11 cellular contexts compared by ENCODE assay signal in genomic region chr17:50853015-50853615, GRCh38. TPM values are rescaled to one million over a fixed set of nuclear protein-coding genes. Genes with fewer than 3 reads are reported as not detected.
DNase-seq lines count a peak whose midpoint lies in the region; ATAC-seq and TF ChIP-seq lines count a peak whose summit lies in the region.
"Had no signal": no experiment of that assay in that cellular context is flagged by ENCODE, and none has a peak within 500 bp of the region (broad histone marks: within the 10 kb centered on the region; RNA-seq: fewer than 3 reads in every experiment).

No MANE protein-coding gene starts in this region.

- no peak overlapping the region for H2BK120ac ChIP-seq in mesenchymal stem cell (ENCODE audit: low read depth, low read length)

- H3K27ac ChIP-seq in heart left ventricle: peak overlapping the region in 11 of 12 donors; percentile 25 to 93 (median 83)
- no peak overlapping the region for H3K27ac ChIP-seq in mammary epithelial cell (ENCODE audit: insufficient read depth, low read depth, low read length)
- no peak overlapping the region for H3K27ac ChIP-seq in mesenchymal stem cell (ENCODE audit: low read length, poor library complexity, severe bottlenecking)
- H3K27ac ChIP-seq in vagina: peak overlapping the region; percentile 80

- H3K4me2 ChIP-seq in mammary epithelial cell (ENCODE audit: insufficient read depth, low read depth, low read length) (no peak overlapping the region), mesenchymal stem cell (ENCODE audit: low read length, poor library complexity, severe bottlenecking) (no peak overlapping the region)

- in situ Hi-C loops in mammary epithelial cell (cut with MboI; ENCODE audit: low sequenced_read_pairs in 2 of 2): loop anchor here in 1 of 2 donors (5.0 kb wide), 1 partner anchor 104 kb away; no protein-coding TSS in a partner anchor

- no peak overlapping the region for H2AK5ac ChIP-seq in mesenchymal stem cell (ENCODE audit: low read length, severe bottlenecking)

- no peak overlapping the region for H3K14ac ChIP-seq in mesenchymal stem cell (ENCODE audit: low read length in 2 of 2)

- H4K8ac ChIP-seq in mesenchymal stem cell (ENCODE audit: low read length): no peak overlapping the region

- CTCF ChIA-PET in mammary epithelial cell (lab: Charles Lee; ENCODE audit: low non-redundant PET): interaction anchor here (0.6 to 2.0 kb wide), 3 partner anchors 101 to 316 kb away, joined by 5 to 10 read pairs (median 7); no protein-coding TSS in a partner anchor

- no peak overlapping the region for H2BK15ac ChIP-seq in mesenchymal stem cell (ENCODE audit: low read depth, poor library complexity, severe bottlenecking)

- WGBS in heart left ventricle, 4 donors: 41 to 54% (median 51%) methylated on average over 6 of the region's 6 CpGs
- 85% methylated on average over 6 of the region's 6 CpGs for WGBS in mammary epithelial cell (ENCODE audit: low coverage, missing lambda C conversion rate)
- WGBS in mesenchymal stem cell: 96% methylated on average over 5 of the region's 6 CpGs

- no peaks in the 10 kb centered on the region for H3K79me2 ChIP-seq in mammary epithelial cell (ENCODE audit: insufficient read depth, low read length)

- H3K23ac ChIP-seq in mesenchymal stem cell (ENCODE audit: low read length in 2 of 2): no peak overlapping the region

- H3K9me3 ChIP-seq in heart left ventricle (no peaks in the 10 kb centered on the region), mammary epithelial cell (replicated peaks; ENCODE audit: insufficient read depth, low read length) (no peaks in the 10 kb centered on the region), mesenchymal stem cell (ENCODE audit: control insufficient read depth, low read length) (no peaks in the 10 kb centered on the region), vagina (no peaks in the 10 kb centered on the region)
- H3K9me3 ChIP-seq: prostate gland had no signal

- H2BK12ac ChIP-seq in mesenchymal stem cell (ENCODE audit: low read length in 2 of 2): no peak overlapping the region

- no peaks in the 10 kb centered on the region for H3K27me3 ChIP-seq in heart left ventricle
- H3K27me3 ChIP-seq in mammary epithelial cell (ENCODE audit: insufficient read depth, low read length): no peaks in the 10 kb centered on the region
- H3K27me3 ChIP-seq in mesenchymal stem cell (ENCODE audit: control insufficient read depth in 1 of 2, insufficient read depth in 1 of 2, low read length in 2 of 2): peaks cover 0 to 4% of the 10 kb centered on the region in 2 experiments
- H3K27me3 ChIP-seq in vagina: no peaks in the 10 kb centered on the region

- H4K91ac ChIP-seq in mesenchymal stem cell (ENCODE audit: low read length): no peak overlapping the region

- intact Hi-C loops in heart left ventricle (cut with DNase I) (loop anchor here in 6 of 10 donors (2.0 to 10.0 kb wide), 6 partner anchors 14 to 302 kb away; partner anchors contain the start of genes NME1 (in 1 of the 6) and TOB1 (in 1 of the 6)), left cardiac atrium (cut with DNase I) (loop anchor here in 1 of 2 donors (2.0 kb wide), 1 partner anchor 96 kb away; no protein-coding TSS in a partner anchor), mammary epithelial cell (cut with micrococcal nuclease) (loop anchor here (2.0 to 5.0 kb wide), 2 partner anchors 204 to 300 kb away; partner anchors contain the start of gene NME1), vagina (cut with DNase I) (loop anchor here (10.0 kb wide), 1 partner anchor 302 kb away; the partner anchor contains the start of gene NME1)

- dilution Hi-C loops in mammary epithelial cell (cut with HindIII; ENCODE audit: low sequenced_read_pairs): no loop called here

- no TSS peak for BruUV-seq in mammary epithelial cell (replicated peaks; lab: Mats Ljungman, UMichigan)

- no peaks in the 10 kb centered on the region for H3K36me3 ChIP-seq in heart left ventricle
- H3K36me3 ChIP-seq in mammary epithelial cell (ENCODE audit: insufficient read depth, low read length): no peaks in the 10 kb centered on the region
- no peaks in the 10 kb centered on the region for H3K36me3 ChIP-seq in mesenchymal stem cell (ENCODE audit: control insufficient read depth in 1 of 2, insufficient read depth in 2 of 2, low read depth in 1 of 2, low read length in 2 of 2)
- no peaks in the 10 kb centered on the region for H3K36me3 ChIP-seq in vagina
- H3K36me3 ChIP-seq: prostate gland had no signal

- H2AFZ ChIP-seq in mammary epithelial cell (ENCODE audit: low read depth, low read length): peak overlapping the region; percentile 76
- H2AFZ ChIP-seq in mesenchymal stem cell (ENCODE audit: low read depth, low read length): no peak overlapping the region

- DNase-seq in heart left ventricle (no peak), left cardiac atrium (no peak), mammary epithelial cell (no peak), mesenchymal stem cell (no peak), vagina (ENCODE audit: extremely low spot score in 2 of 2) (peak in 1 of 2 donors; percentile 49), Ammon's horn (ENCODE audit: low spot score) (no peak), iPS-NIHi11 (ENCODE audit: low spot score) (no peak)
- DNase-seq: NCI-H1436 had no signal

- TF ChIP-seq POLR2A in heart left ventricle (IDR thresholded peaks at IDR 0.05): no peak
- no peak for TF ChIP-seq POLR2A in vagina (IDR thresholded peaks at IDR 0.05)

- H3K4ac ChIP-seq in mesenchymal stem cell (ENCODE audit: low read depth in 1 of 2, low read length in 2 of 2): peak overlapping the region in 1 of 2 experiments; percentile 50

- H3K79me1 ChIP-seq in mesenchymal stem cell (replicated peaks; ENCODE audit: low read length, poor library complexity, severe bottlenecking): no peaks in the 10 kb centered on the region

- H3K4me3 ChIP-seq in heart left ventricle (peak overlapping the region in 1 of 12 donors; percentile 0), mammary epithelial cell (replicated peaks in 1 of 3; ENCODE audit: insufficient read depth in 1 of 3, low read depth in 2 of 3, low read length in 3 of 3) (no peak overlapping the region), mesenchymal stem cell (ENCODE audit: insufficient read depth in 1 of 2, low read depth in 1 of 2, low read length in 2 of 2) (no peak overlapping the region), vagina (no peak overlapping the region)

- H3K4me1 ChIP-seq in heart left ventricle: peaks cover 0 to 38% (median 15%) of the 10 kb centered on the region in 12 donors
- peaks cover 12% of the 10 kb centered on the region for H3K4me1 ChIP-seq in mammary epithelial cell (ENCODE audit: insufficient read depth, low read length)
- H3K4me1 ChIP-seq in mesenchymal stem cell (ENCODE audit: control insufficient read depth, insufficient read depth, low read depth, low read length): no peaks in the 10 kb centered on the region
- no peaks in the 10 kb centered on the region for H3K4me1 ChIP-seq in vagina

- no peaks in the 10 kb centered on the region for H4K20me1 ChIP-seq in mammary epithelial cell (ENCODE audit: insufficient read depth, low read length)

- ATAC-seq in heart left ventricle (peak in 1 of 4 donors; percentile 18), left cardiac atrium (no peak), GM18870 (IDR thresholded peaks at IDR 0.05; ENCODE audit: unreplicated experiment) (no peak)

- no peak overlapping the region for H2BK5ac ChIP-seq in mesenchymal stem cell (ENCODE audit: low read depth, low read length, poor library complexity, severe bottlenecking)

- H3K9ac ChIP-seq in mammary epithelial cell (ENCODE audit: insufficient read depth, low read length): no peak overlapping the region
- H3K9ac ChIP-seq in mesenchymal stem cell (ENCODE audit: low read length): peak overlapping the region; percentile 90

- no peak overlapping the region for H3K18ac ChIP-seq in mesenchymal stem cell (ENCODE audit: low read depth in 1 of 2, low read length in 2 of 2)

- TF ChIP-seq CTCF in heart left ventricle (IDR thresholded peaks at IDR 0.05) (no peak), mammary epithelial cell (conservative IDR thresholded peaks at IDR 0.05 in 1 of 2, IDR thresholded peaks at IDR 0.05 in 1 of 2; ENCODE audit: extremely low read depth in 1 of 2, insufficient read depth in 1 of 2, low read depth in 1 of 2, low read length in 2 of 2) (no peak), vagina (IDR thresholded peaks at IDR 0.05) (no peak)

RNA-seq across cellular contexts. Expression of gene TOB1, which starts 13.0 kb away (rescaled TPM):
- 100 to 1,000 TPM in 4 of 9 donors, 10 to 100 TPM in 5; 38.3 to 136 (median 88.7) TPM for total RNA-seq in heart left ventricle
- polyA plus RNA-seq in heart left ventricle: 10 to 100 TPM; 22.2 to 34.2 TPM
- 10 to 100 TPM; 57.9 to 63.2 TPM for total RNA-seq in left cardiac atrium
- total RNA-seq in mammary epithelial cell: 100 to 1,000 TPM in 1 of 2 donors, 10 to 100 TPM in 1; 51.2 to 149 TPM
- 89.6 TPM for polyA plus RNA-seq in mammary epithelial cell
- 94.4 TPM for polyA minus RNA-seq in mammary epithelial cell
- polyA plus RNA-seq in mesenchymal stem cell (2013, experiment 1 of 2): 78.1 TPM
- 81.9 TPM for polyA plus RNA-seq in mesenchymal stem cell (2013, experiment 2 of 2)
- 74.4 TPM for total RNA-seq in vagina

RNA-seq across cellular contexts. Expression of gene WFIKKN2, which starts 17.7 kb away (rescaled TPM):
- total RNA-seq in heart left ventricle (under 1 TPM in 7 of 9 donors, not detected in 2; 0.12 to 0.75 (median 0.29) TPM), left cardiac atrium (under 1 TPM; 0.15 to 0.50 TPM), mammary epithelial cell (not detected), vagina (0.49 TPM)
- polyA plus RNA-seq in heart left ventricle (under 1 TPM; 0.08 to 0.23 TPM), mammary epithelial cell (not detected)
- polyA minus RNA-seq in mammary epithelial cell: not detected
- polyA plus RNA-seq in mesenchymal stem cell (2013, experiment 1 of 2): not detected
- polyA plus RNA-seq in mesenchymal stem cell (2013, experiment 2 of 2): not detected
- polyA plus RNA-seq: GM12878 had no signal

Comparison
In these comparisons a context has a peak if more than half of its experiments do, and no peak if none do; other contexts are left out.
1. H3K27ac ChIP-seq: peak in heart left ventricle (11 of 12) and vagina (single experiment); none in mammary epithelial cell (single experiment) and mesenchymal stem cell (single experiment).